Comparison of ENCODE assay signal across 17 cellular contexts in genomic region chr14:98903371-98903770, GRCh38.
DNase-seq lines count a peak whose midpoint lies in the region; ATAC-seq and TF ChIP-seq lines count a peak whose summit lies in the region.
"Had no signal": no experiment of that assay in that cellular context is flagged by ENCODE, and none has a peak within 500 bp of the region (broad histone marks: within the 10 kb centered on the region; RNA-seq: fewer than 3 reads in every experiment).

No MANE protein-coding gene starts in this region.

- ATAC-seq in activated naive CD8-positive, alpha-beta T cell treated with anti-CD3 and anti-CD28 coated beads, Interleukin-2, amount 10 ng/mL, durations not matched to agents 7 days and 5 days (ENCODE audit: low read depth), result no peak
- no peak for ATAC-seq in mucosa of descending colon

- no peak for DNase-seq in activated naive CD8-positive, alpha-beta T cell treated with anti-CD3 and anti-CD28 coated beads, Interleukin-2, amount 10 ng/mL, durations not matched to agents 7 days and 5 days
- no peak for DNase-seq in activated naive CD8-positive, alpha-beta T cell treated with anti-CD3 and anti-CD28 coated beads for 36 hours
- DNase-seq in mammary epithelial cell (peak; percentile 88), osteocyte (ENCODE audit: extremely low spot score, unreplicated experiment) (no peak), tibial artery (no peak), NCI-H2029 treated with DMSO at 0.1 percent for 48 hours (lab: John Stamatoyannopoulos, UW) (no peak), mucosa of descending colon (no peak), stomach (no peak)
- DNase-seq: CD4-positive, alpha-beta T cell; DMS53; H7; KBM-7; NCI-H1092; NCI-H1694; NCI-H510A; NCI-H774 had no signal

- CTCF ChIA-PET in mammary epithelial cell (lab: Charles Lee; ENCODE audit: low non-redundant PET), result no interaction called here

- TF ChIP-seq POLR2A in stomach (IDR thresholded peaks at IDR 0.05), result no peak

- POLR2A ChIA-PET in activated naive CD8-positive, alpha-beta T cell treated with anti-CD3 and anti-CD28 coated beads, Interleukin-2, amount 10 ng/mL, durations not matched to agents 7 days and 5 days (lab: Charles Lee), result no interaction called here

- peak overlapping the region; percentile 29 for H3K4me2 ChIP-seq in mammary epithelial cell (ENCODE audit: insufficient read depth, low read depth, low read length)

- no peaks in the 10 kb centered on the region for H4K20me1 ChIP-seq in mammary epithelial cell (ENCODE audit: insufficient read depth, low read length)

- dilution Hi-C loops in mammary epithelial cell (cut with HindIII; ENCODE audit: low sequenced_read_pairs), result no loop called here

- TF ChIP-seq CTCF in mammary epithelial cell (conservative IDR thresholded peaks at IDR 0.05 in 1 of 2, IDR thresholded peaks at IDR 0.05 in 1 of 2; ENCODE audit: extremely low read depth in 1 of 2, insufficient read depth in 1 of 2, low read depth in 1 of 2, low read length in 2 of 2), result no peak
- TF ChIP-seq CTCF in osteocyte (IDR thresholded peaks at IDR 0.05), result no peak
- TF ChIP-seq CTCF in tibial artery (IDR thresholded peaks at IDR 0.05), result no peak
- TF ChIP-seq CTCF in mucosa of descending colon (IDR thresholded peaks at IDR 0.05), result no peak
- TF ChIP-seq CTCF in stomach (IDR thresholded peaks at IDR 0.05), result no peak

- no peak for TF ChIP-seq EP300 in stomach (IDR thresholded peaks at IDR 0.05)

- H3K27ac ChIP-seq in mammary epithelial cell (ENCODE audit: insufficient read depth, low read depth, low read length) (peak overlapping the region; percentile 50), tibial artery (no peak overlapping the region), stomach (no peak overlapping the region)
- H3K27ac ChIP-seq: SJSA1 had no signal

- in situ Hi-C loops in mammary epithelial cell (cut with MboI; ENCODE audit: low sequenced_read_pairs in 2 of 2), result no loop called here

- no peak overlapping the region for H3K4me3 Mint-ChIP-seq in activated naive CD8-positive, alpha-beta T cell treated with anti-CD3 and anti-CD28 coated beads, Interleukin-2, amount 10 ng/mL, durations not matched to agents 7 days and 5 days
- no peak overlapping the region for H3K4me3 Mint-ChIP-seq in activated naive CD8-positive, alpha-beta T cell treated with anti-CD3 and anti-CD28 coated beads for 36 hours
- H3K4me3 Mint-ChIP-seq in osteocyte (ENCODE audit: unreplicated experiment), result no peak overlapping the region
- H3K4me3 Mint-ChIP-seq: CD4-positive, alpha-beta T cell had no signal

- 0% methylated on average over 2 of the region's 2 CpGs for WGBS in mammary epithelial cell (ENCODE audit: low coverage, missing lambda C conversion rate)
- WGBS in stomach, 5 donors, result 30 to 73% (median 56%) methylated on average over 2 of the region's 2 CpGs

- peaks cover 2% of the 10 kb centered on the region for H3K27me3 Mint-ChIP-seq in activated naive CD8-positive, alpha-beta T cell treated with anti-CD3 and anti-CD28 coated beads, Interleukin-2, amount 10 ng/mL, durations not matched to agents 7 days and 5 days
- no peaks in the 10 kb centered on the region for H3K27me3 Mint-ChIP-seq in activated naive CD8-positive, alpha-beta T cell treated with anti-CD3 and anti-CD28 coated beads for 36 hours
- H3K27me3 Mint-ChIP-seq in osteocyte (ENCODE audit: unreplicated experiment), result no peaks in the 10 kb centered on the region
- H3K27me3 Mint-ChIP-seq: CD4-positive, alpha-beta T cell had no signal

- H3K4me3 ChIP-seq in mammary epithelial cell (replicated peaks in 1 of 3; ENCODE audit: insufficient read depth in 1 of 3, low read depth in 2 of 3, low read length in 3 of 3) (no peak overlapping the region), tibial artery (no peak overlapping the region), mucosa of descending colon (no peak overlapping the region), stomach (no peak overlapping the region)
- H3K4me3 ChIP-seq: SJSA1 had no signal

- no peaks in the 10 kb centered on the region for H3K36me3 Mint-ChIP-seq in activated naive CD8-positive, alpha-beta T cell treated with anti-CD3 and anti-CD28 coated beads, Interleukin-2, amount 10 ng/mL, durations not matched to agents 7 days and 5 days
- no peaks in the 10 kb centered on the region for H3K36me3 Mint-ChIP-seq in activated naive CD8-positive, alpha-beta T cell treated with anti-CD3 and anti-CD28 coated beads for 36 hours
- H3K36me3 Mint-ChIP-seq in osteocyte (ENCODE audit: unreplicated experiment), result no peaks in the 10 kb centered on the region

- peaks cover 2% of the 10 kb centered on the region for H3K4me1 Mint-ChIP-seq in activated naive CD8-positive, alpha-beta T cell treated with anti-CD3 and anti-CD28 coated beads, Interleukin-2, amount 10 ng/mL, durations not matched to agents 7 days and 5 days
- H3K4me1 Mint-ChIP-seq in activated naive CD8-positive, alpha-beta T cell treated with anti-CD3 and anti-CD28 coated beads for 36 hours, result peaks cover 3% of the 10 kb centered on the region
- peaks cover 42% of the 10 kb centered on the region for H3K4me1 Mint-ChIP-seq in osteocyte (ENCODE audit: unreplicated experiment)

- intact Hi-C loops in mammary epithelial cell (cut with micrococcal nuclease) (loop anchor here (5.0 to 10.0 kb wide), 2 partner anchors 71 to 399 kb away; no protein-coding TSS in a partner anchor), tibial artery (cut with DNase I; ENCODE audit: low total_unique reads) (no loop called here), mucosa of descending colon (cut with DNase I, micrococcal nuclease) (no loop called here), stomach (cut with DNase I; ENCODE audit: low total_unique reads) (no loop called here)

- H3K36me3 ChIP-seq in mammary epithelial cell (ENCODE audit: insufficient read depth, low read length) (no peaks in the 10 kb centered on the region), tibial artery (no peaks in the 10 kb centered on the region), mucosa of descending colon (ENCODE audit: low read depth) (no peaks in the 10 kb centered on the region), stomach (no peaks in the 10 kb centered on the region)
- H3K36me3 ChIP-seq: SJSA1 had no signal

- peak overlapping the region; percentile 10 for H3K27ac Mint-ChIP-seq in activated naive CD8-positive, alpha-beta T cell treated with anti-CD3 and anti-CD28 coated beads, Interleukin-2, amount 10 ng/mL, durations not matched to agents 7 days and 5 days
- H3K27ac Mint-ChIP-seq in activated naive CD8-positive, alpha-beta T cell treated with anti-CD3 and anti-CD28 coated beads for 36 hours, result no peak overlapping the region
- peak overlapping the region; percentile 52 for H3K27ac Mint-ChIP-seq in osteocyte (ENCODE audit: unreplicated experiment)
- H3K27ac Mint-ChIP-seq: CD4-positive, alpha-beta T cell had no signal

- H3K9me3 ChIP-seq in mammary epithelial cell (replicated peaks; ENCODE audit: insufficient read depth, low read length), result no peaks in the 10 kb centered on the region
- H3K9me3 ChIP-seq in tibial artery, result no peaks in the 10 kb centered on the region
- H3K9me3 ChIP-seq in mucosa of descending colon, result no peaks in the 10 kb centered on the region
- H3K9me3 ChIP-seq in stomach, result no peaks in the 10 kb centered on the region
- H3K9me3 ChIP-seq: SJSA1 had no signal

- no peaks in the 10 kb centered on the region for H3K27me3 ChIP-seq in mammary epithelial cell (ENCODE audit: insufficient read depth, low read length)
- H3K27me3 ChIP-seq in tibial artery, result peaks cover 0 to 33% of the 10 kb centered on the region in 2 donors
- peaks cover 0 to 43% (median 0%) of the 10 kb centered on the region in 3 donors for H3K27me3 ChIP-seq in stomach
- H3K27me3 ChIP-seq: SJSA1 had no signal

- no peak overlapping the region for H3K9ac ChIP-seq in mammary epithelial cell (ENCODE audit: insufficient read depth, low read length)

- BruUV-seq in mammary epithelial cell (replicated peaks; lab: Mats Ljungman, UMichigan), result no TSS peak

- H3K79me2 ChIP-seq in mammary epithelial cell (ENCODE audit: insufficient read depth, low read length), result no peaks in the 10 kb centered on the region

- peaks cover 54% of the 10 kb centered on the region for H3K4me1 ChIP-seq in mammary epithelial cell (ENCODE audit: insufficient read depth, low read length)
- peaks cover 0 to 5% (median 0%) of the 10 kb centered on the region in 4 donors for H3K4me1 ChIP-seq in tibial artery
- no peaks in the 10 kb centered on the region for H3K4me1 ChIP-seq in mucosa of descending colon (ENCODE audit: low read depth)
- H3K4me1 ChIP-seq in stomach, result peaks cover 0 to 7% (median 0%) of the 10 kb centered on the region in 4 donors

- H3K9me3 Mint-ChIP-seq in activated naive CD8-positive, alpha-beta T cell treated with anti-CD3 and anti-CD28 coated beads, Interleukin-2, amount 10 ng/mL, durations not matched to agents 7 days and 5 days, result no peaks in the 10 kb centered on the region
- no peaks in the 10 kb centered on the region for H3K9me3 Mint-ChIP-seq in activated naive CD8-positive, alpha-beta T cell treated with anti-CD3 and anti-CD28 coated beads for 36 hours
- no peaks in the 10 kb centered on the region for H3K9me3 Mint-ChIP-seq in osteocyte (ENCODE audit: unreplicated experiment)
- H3K9me3 Mint-ChIP-seq: CD4-positive, alpha-beta T cell had no signal

- H2AFZ ChIP-seq in mammary epithelial cell (ENCODE audit: low read depth, low read length), result no peak overlapping the region
